Comparison of ENCODE assay signal across 11 cellular contexts in the genomic region with DNA sequence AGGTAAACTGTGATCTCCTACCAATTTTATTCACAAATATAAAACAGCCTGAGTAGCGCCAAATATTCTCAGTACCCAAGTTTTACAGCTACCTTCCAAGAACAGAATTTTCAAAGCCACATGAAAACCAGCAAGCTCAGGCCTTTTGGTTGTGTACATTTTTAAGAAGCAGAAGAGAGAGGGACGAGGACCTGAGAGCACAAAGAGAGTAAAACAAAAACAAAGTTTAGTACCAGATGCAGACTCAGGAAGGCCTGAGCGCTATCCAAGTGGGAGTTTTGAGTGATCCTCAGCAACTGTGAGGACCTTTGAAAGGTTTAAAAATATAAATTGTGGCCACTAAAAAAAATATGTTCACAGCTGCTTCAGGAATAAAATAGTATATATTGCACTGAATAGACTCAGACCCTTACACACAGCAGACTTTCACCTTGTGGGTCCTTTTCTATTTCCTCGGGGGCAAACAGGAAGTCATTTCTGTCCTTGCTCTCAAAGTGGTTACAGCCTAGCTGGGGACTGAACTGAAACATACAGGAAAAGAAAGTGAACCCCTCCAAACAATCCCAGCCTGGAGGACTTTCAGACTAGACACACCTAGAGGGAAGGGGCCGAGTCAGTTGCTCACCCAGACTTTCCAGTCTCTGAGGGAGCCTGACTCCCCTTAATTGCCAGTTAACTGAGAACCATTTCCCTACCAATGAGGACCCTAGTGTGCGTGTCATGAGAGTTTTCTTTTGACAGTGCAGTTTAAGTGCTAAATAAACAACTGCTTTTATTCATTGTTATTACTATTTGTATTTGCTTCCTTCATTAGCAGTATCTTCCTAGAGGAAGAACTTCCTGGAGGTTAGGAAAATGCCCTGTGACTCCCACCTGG. TPM values are rescaled to one million over a fixed set of nuclear protein-coding genes. Genes with fewer than 3 reads are reported as not detected.
DNase-seq lines count a peak whose midpoint lies in the region; ATAC-seq and TF ChIP-seq lines count a peak whose summit lies in the region.
"Had no signal": no experiment of that assay in that cellular context is flagged by ENCODE, and none has a peak within 500 bp of the region (broad histone marks: within the 10 kb centered on the region; RNA-seq: fewer than 3 reads in every experiment).

No MANE protein-coding gene starts in this region.

- CTCF ChIA-PET in activated CD8-positive, alpha-beta memory T cell treated with anti-CD3 and anti-CD28 coated beads, Interleukin-2, amount 10 ng/mL, durations not matched to agents 7 days and 5 days (lab: Charles Lee), result interaction anchor here (0.9 to 1.6 kb wide), 4 partner anchors 13 to 81 kb away, joined by 3 to 6 read pairs (median 4); a partner anchor contains a TSS
- CTCF ChIA-PET in activated CD4-positive, alpha-beta memory T cell treated with anti-CD3 and anti-CD28 coated beads for 36 hours (lab: Charles Lee), result interaction anchor here (0.6 kb wide), 1 partner anchor 541 kb away, joined by 3 read pairs; no protein-coding TSS in a partner anchor

- ATAC-seq in activated CD8-positive, alpha-beta memory T cell treated with anti-CD3 and anti-CD28 coated beads, Interleukin-2, amount 10 ng/mL, durations not matched to agents 7 days and 5 days, result peak; percentile 61
- ATAC-seq in RWPE2 (ENCODE audit: low read depth), result no peak
- ATAC-seq: gastroesophageal sphincter had no signal

- H3K4me3 Mint-ChIP-seq in activated CD8-positive, alpha-beta memory T cell treated with anti-CD3 and anti-CD28 coated beads, Interleukin-2, amount 10 ng/mL, durations not matched to agents 7 days and 5 days, result peak overlapping the region; percentile 7
- H3K4me3 Mint-ChIP-seq in stimulated activated naive CD8-positive, alpha-beta T cell treated with anti-CD3 and anti-CD28 coated beads, Interleukin-15, Interleukin-2, amounts not matched to agents 100 ng/mL and 50 ng/mL, for 24 hours, result peak overlapping the region; percentile 42
- H3K4me3 Mint-ChIP-seq in activated CD4-positive, alpha-beta memory T cell treated with anti-CD3 and anti-CD28 coated beads for 36 hours, result no peak overlapping the region

- peak overlapping the region; percentile 81 for H3K27ac Mint-ChIP-seq in activated CD8-positive, alpha-beta memory T cell treated with anti-CD3 and anti-CD28 coated beads, Interleukin-2, amount 10 ng/mL, durations not matched to agents 7 days and 5 days
- peak overlapping the region; percentile 86 for H3K27ac Mint-ChIP-seq in stimulated activated naive CD8-positive, alpha-beta T cell treated with anti-CD3 and anti-CD28 coated beads, Interleukin-15, Interleukin-2, amounts not matched to agents 100 ng/mL and 50 ng/mL, for 24 hours
- no peak overlapping the region for H3K27ac Mint-ChIP-seq in activated CD4-positive, alpha-beta memory T cell treated with anti-CD3 and anti-CD28 coated beads for 36 hours

- H2AFZ ChIP-seq in fibroblast of lung (ENCODE audit: low read length), result peak overlapping the region; percentile 12

- H3K4me3 ChIP-seq in RWPE2 (ENCODE audit: severe bottlenecking), result no peak overlapping the region
- no peak overlapping the region for H3K4me3 ChIP-seq in fibroblast of lung (replicated peaks in 1 of 4; ENCODE audit: control extremely low read depth in 1 of 4, insufficient read depth in 1 of 4, low read depth in 3 of 4, low read length in 4 of 4)
- no peak overlapping the region for H3K4me3 ChIP-seq in Peyer's patch
- H3K4me3 ChIP-seq: gastroesophageal sphincter had no signal

- no peak for TF ChIP-seq CTCF in RWPE2 (IDR thresholded peaks at IDR 0.05; ENCODE audit: poor library complexity, severe bottlenecking)
- no peak for TF ChIP-seq CTCF in fibroblast of lung (conservative IDR thresholded peaks at IDR 0.05 in 1 of 2, IDR thresholded peaks at IDR 0.05 in 1 of 2; ENCODE audit: low read depth in 1 of 2, low read length in 2 of 2)
- TF ChIP-seq CTCF in Peyer's patch (IDR thresholded peaks at IDR 0.05), result no peak

- intact Hi-C loops in activated CD4-positive, alpha-beta memory T cell treated with anti-CD3 and anti-CD28 coated beads for 36 hours (cut with micrococcal nuclease), result no loop called here

- H3K4me1 Mint-ChIP-seq in activated CD8-positive, alpha-beta memory T cell treated with anti-CD3 and anti-CD28 coated beads, Interleukin-2, amount 10 ng/mL, durations not matched to agents 7 days and 5 days, result peaks cover 56% of the 10 kb centered on the region
- H3K4me1 Mint-ChIP-seq in stimulated activated naive CD8-positive, alpha-beta T cell treated with anti-CD3 and anti-CD28 coated beads, Interleukin-15, Interleukin-2, amounts not matched to agents 100 ng/mL and 50 ng/mL, for 24 hours (ENCODE audit: low read depth), result peaks cover 58% of the 10 kb centered on the region
- H3K4me1 Mint-ChIP-seq in activated CD4-positive, alpha-beta memory T cell treated with anti-CD3 and anti-CD28 coated beads for 36 hours (ENCODE audit: low read depth), result peaks cover 5% of the 10 kb centered on the region

- peaks cover 49% of the 10 kb centered on the region for H3K4me1 ChIP-seq in RWPE2 (ENCODE audit: insufficient read depth, poor library complexity, severe bottlenecking)
- peaks cover 21% of the 10 kb centered on the region for H3K4me1 ChIP-seq in fibroblast of lung (ENCODE audit: control insufficient read depth, extremely low read depth, insufficient read depth, low read length)
- H3K4me1 ChIP-seq in Peyer's patch, result peaks cover 0 to 47% (median 0%) of the 10 kb centered on the region in 4 donors
- H3K4me1 ChIP-seq: gastroesophageal sphincter had no signal

- POLR2A ChIA-PET in activated CD4-positive, alpha-beta memory T cell treated with anti-CD3 and anti-CD28 coated beads for 36 hours (lab: Charles Lee), result no interaction called here

- no peak overlapping the region for H3K4me2 ChIP-seq in fibroblast of lung (ENCODE audit: extremely low read depth, insufficient read depth, low read length)

- peaks cover 9% of the 10 kb centered on the region for H3K36me3 Mint-ChIP-seq in activated CD8-positive, alpha-beta memory T cell treated with anti-CD3 and anti-CD28 coated beads, Interleukin-2, amount 10 ng/mL, durations not matched to agents 7 days and 5 days
- H3K36me3 Mint-ChIP-seq in stimulated activated naive CD8-positive, alpha-beta T cell treated with anti-CD3 and anti-CD28 coated beads, Interleukin-15, Interleukin-2, amounts not matched to agents 100 ng/mL and 50 ng/mL, for 24 hours (ENCODE audit: low read depth), result no peaks in the 10 kb centered on the region
- no peaks in the 10 kb centered on the region for H3K36me3 Mint-ChIP-seq in activated CD4-positive, alpha-beta memory T cell treated with anti-CD3 and anti-CD28 coated beads for 36 hours

- H3K9me3 Mint-ChIP-seq in activated CD8-positive, alpha-beta memory T cell treated with anti-CD3 and anti-CD28 coated beads, Interleukin-2, amount 10 ng/mL, durations not matched to agents 7 days and 5 days (ENCODE audit: low read depth), result no peaks in the 10 kb centered on the region
- no peaks in the 10 kb centered on the region for H3K9me3 Mint-ChIP-seq in stimulated activated naive CD8-positive, alpha-beta T cell treated with anti-CD3 and anti-CD28 coated beads, Interleukin-15, Interleukin-2, amounts not matched to agents 100 ng/mL and 50 ng/mL, for 24 hours
- peaks cover 9% of the 10 kb centered on the region for H3K9me3 Mint-ChIP-seq in activated CD4-positive, alpha-beta memory T cell treated with anti-CD3 and anti-CD28 coated beads for 36 hours

- no peaks in the 10 kb centered on the region; the same call in 1 of the 2 replicates for H3K36me3 ChIP-seq in RWPE2 (ENCODE audit: low read depth)
- no peaks in the 10 kb centered on the region for H3K36me3 ChIP-seq in fibroblast of lung (ENCODE audit: control insufficient read depth, insufficient read depth, low read length)
- no peaks in the 10 kb centered on the region for H3K36me3 ChIP-seq in Peyer's patch
- H3K36me3 ChIP-seq: gastroesophageal sphincter had no signal

- no peak for TF ChIP-seq POLR2A in Peyer's patch (IDR thresholded peaks at IDR 0.05)

- no peak for DNase-seq in activated CD8-positive, alpha-beta memory T cell treated with anti-CD3 and anti-CD28 coated beads, Interleukin-2, amount 10 ng/mL, durations not matched to agents 7 days and 5 days
- no peak for DNase-seq in activated CD8-positive, alpha-beta memory T cell treated with anti-CD3 and anti-CD28 coated beads, Interleukin-2, amount 50 U/mL, for 48 hours
- DNase-seq in RWPE2 (ENCODE audit: low spot score), result no peak
- no peak for DNase-seq in fibroblast of lung (ENCODE audit: low read depth in 2 of 2)
- no peak for DNase-seq in activated CD4-positive, alpha-beta memory T cell treated with anti-CD3 and anti-CD28 coated beads for 36 hours
- no peak for DNase-seq in Peyer's patch
- no peak for DNase-seq in hippocampal formation (lab: John Stamatoyannopoulos, UW)
- DNase-seq: NCI-H2029, occipital lobe had no signal

- no peaks in the 10 kb centered on the region for H3K27me3 Mint-ChIP-seq in activated CD8-positive, alpha-beta memory T cell treated with anti-CD3 and anti-CD28 coated beads, Interleukin-2, amount 10 ng/mL, durations not matched to agents 7 days and 5 days
- no peaks in the 10 kb centered on the region for H3K27me3 Mint-ChIP-seq in stimulated activated naive CD8-positive, alpha-beta T cell treated with anti-CD3 and anti-CD28 coated beads, Interleukin-15, Interleukin-2, amounts not matched to agents 100 ng/mL and 50 ng/mL, for 24 hours
- H3K27me3 Mint-ChIP-seq in activated CD4-positive, alpha-beta memory T cell treated with anti-CD3 and anti-CD28 coated beads for 36 hours, result no peaks in the 10 kb centered on the region

- no peaks in the 10 kb centered on the region for H3K79me2 ChIP-seq in fibroblast of lung (ENCODE audit: control insufficient read depth, insufficient read depth, low read length)

- no peak overlapping the region for H3K9ac ChIP-seq in fibroblast of lung (ENCODE audit: insufficient read depth, low read length)

- H3K27ac ChIP-seq in RWPE2 (ENCODE audit: poor library complexity, severe bottlenecking) (peak overlapping the region; percentile 100), fibroblast of lung (ENCODE audit: insufficient read depth, low read length) (peak overlapping the region; percentile 87), Peyer's patch (no peak overlapping the region)
- H3K27ac ChIP-seq: gastroesophageal sphincter had no signal

- H3K27me3 ChIP-seq in RWPE2 (ENCODE audit: insufficient read depth, poor library complexity, severe bottlenecking) (no peaks in the 10 kb centered on the region), fibroblast of lung (ENCODE audit: control insufficient read depth, insufficient read depth, low read length) (no peaks in the 10 kb centered on the region), Peyer's patch (no peaks in the 10 kb centered on the region)
- H3K27me3 ChIP-seq: gastroesophageal sphincter had no signal

- H3K9me3 ChIP-seq in RWPE2 (ENCODE audit: severe bottlenecking) (no peaks in the 10 kb centered on the region), fibroblast of lung (ENCODE audit: control insufficient read depth, insufficient read depth, low read depth, low read length) (no peaks in the 10 kb centered on the region), Peyer's patch (no peaks in the 10 kb centered on the region)

- no peaks in the 10 kb centered on the region for H4K20me1 ChIP-seq in fibroblast of lung (ENCODE audit: control insufficient read depth, extremely low read depth, insufficient read depth, low read length)

RNA-seq across cellular contexts. Expression of a gene that starts 48.5 kb away (rescaled TPM):
- total RNA-seq in activated CD8-positive, alpha-beta memory T cell treated with anti-CD3 and anti-CD28 coated beads, Interleukin-2, amount 10 ng/mL, durations not matched to agents 7 days and 5 days, result 10 to 100 TPM; 17.3 to 24.1 TPM
- 111 and 257 TPM in 2 replicates for total RNA-seq in fibroblast of lung
- polyA plus RNA-seq in fibroblast of lung, result 217 and 324 TPM in 2 replicates
- polyA plus RNA-seq in fibroblast of lung (2012), result 125 and 203 TPM in 2 replicates
- 43.7 and 113 TPM in 2 replicates for polyA minus RNA-seq in fibroblast of lung (ENCODE audit: low replicate concordance)
- 1 to 10 TPM; 3.7 to 3.8 TPM for total RNA-seq in activated CD4-positive, alpha-beta memory T cell treated with anti-CD3 and anti-CD28 coated beads for 36 hours
- 10 to 100 TPM; 14.7 to 40.6 (median 22.7) TPM for total RNA-seq in Peyer's patch

Comparison
In these comparisons a context has a peak if more than half of its experiments do, and no peak if none do; other contexts are left out.
1. H3K27ac ChIP-seq: peak in RWPE2 (single experiment) and fibroblast of lung (single experiment); none in Peyer's patch (0 of 4).